ENCODE assay signal across 10 cellular contexts in genomic region chr4:52103314-52103713, GRCh38. TPM values are rescaled to one million over a fixed set of nuclear protein-coding genes. Genes with fewer than 3 reads are reported as not detected.
DNase-seq lines count a peak whose midpoint lies in the region; ATAC-seq and TF ChIP-seq lines count a peak whose summit lies in the region.
"Had no signal": no experiment of that assay in that cellular context is flagged by ENCODE, and none has a peak within 500 bp of the region (broad histone marks: within the 10 kb centered on the region; RNA-seq: fewer than 3 reads in every experiment).

No MANE protein-coding gene starts in this region.

- no peaks in the 10 kb centered on the region for H3K27me3 ChIP-seq in Loucy (ENCODE audit: insufficient read depth, low read length, poor library complexity, severe bottlenecking)
- H3K27me3 ChIP-seq in mesenchymal stem cell (ENCODE audit: control insufficient read depth in 1 of 2, insufficient read depth in 1 of 2, low read length in 2 of 2): no peaks in the 10 kb centered on the region
- H3K27me3 ChIP-seq in MG63: no peaks in the 10 kb centered on the region

- H3K4me3 ChIP-seq in Loucy (ENCODE audit: low read length, poor library complexity, severe bottlenecking): no peak overlapping the region
- H3K4me3 ChIP-seq in cardiac fibroblast (replicated peaks in 1 of 2; ENCODE audit: low read depth in 2 of 2, low read length in 2 of 2): no peak overlapping the region
- no peak overlapping the region for H3K4me3 ChIP-seq in mesenchymal stem cell (ENCODE audit: insufficient read depth in 1 of 2, low read depth in 1 of 2, low read length in 2 of 2)
- no peak overlapping the region for H3K4me3 ChIP-seq in MG63

- H2BK5ac ChIP-seq in mesenchymal stem cell (ENCODE audit: low read depth, low read length, poor library complexity, severe bottlenecking): no peak overlapping the region

- H3K4me2 ChIP-seq in Loucy (ENCODE audit: low read depth, low read length, poor library complexity, severe bottlenecking): no peak overlapping the region
- no peak overlapping the region for H3K4me2 ChIP-seq in mesenchymal stem cell (ENCODE audit: low read length, poor library complexity, severe bottlenecking)

- no peak overlapping the region for H3K14ac ChIP-seq in mesenchymal stem cell (ENCODE audit: low read length in 2 of 2)

- H2BK120ac ChIP-seq in mesenchymal stem cell (ENCODE audit: low read depth, low read length): no peak overlapping the region

- no peak overlapping the region for H3K27ac ChIP-seq in mesenchymal stem cell (ENCODE audit: low read length, poor library complexity, severe bottlenecking)

- WGBS in mesenchymal stem cell: no CpG with 5 or more reads among the region's 1 CpG

- TF ChIP-seq CTCF in Loucy (conservative IDR thresholded peaks at IDR 0.05; ENCODE audit: low read length) (peak; percentile 16; the same call in 1 of the 2 replicates), cardiac fibroblast (IDR thresholded peaks at IDR 0.05; ENCODE audit: low read depth, low read length) (peak; percentile 38)

- peak; percentile 22 for DNase-seq in DMS 273 treated with DMSO at 0.1 percent for 48 hours (lab: John Stamatoyannopoulos, UW)
- peak; percentile 23 to 59 for DNase-seq in cardiac fibroblast (ENCODE audit: low read depth in 2 of 2)
- peak; percentile 43 for DNase-seq in mesenchymal stem cell
- no peak for DNase-seq in activated T-cell treated with anti-CD3 and anti-CD28 coated beads, Interleukin-2, amount 50 U/mL, for 1 hour
- DNase-seq in MG63: no peak
- DNase-seq: activated T-cell treated with anti-CD3 and anti-CD28 coated beads for 4 hours, erythroblast had no signal

- no peaks in the 10 kb centered on the region for H4K20me1 ChIP-seq in Loucy (ENCODE audit: insufficient read depth, low read length, poor library complexity, severe bottlenecking)

- no peak overlapping the region for H3K18ac ChIP-seq in mesenchymal stem cell (ENCODE audit: low read depth in 1 of 2, low read length in 2 of 2)

- no peak overlapping the region for H2AFZ ChIP-seq in Loucy (ENCODE audit: low read length)
- H2AFZ ChIP-seq in mesenchymal stem cell (ENCODE audit: low read depth, low read length): no peak overlapping the region

- ATAC-seq in HG03342 (IDR thresholded peaks at IDR 0.05; ENCODE audit: unreplicated experiment) (no peak), HG03139 (IDR thresholded peaks at IDR 0.05; ENCODE audit: unreplicated experiment) (no peak)

- H3K79me2 ChIP-seq in Loucy (ENCODE audit: insufficient read depth, low read length): no peaks in the 10 kb centered on the region

- no peaks in the 10 kb centered on the region for H3K79me1 ChIP-seq in mesenchymal stem cell (replicated peaks; ENCODE audit: low read length, poor library complexity, severe bottlenecking)

- H3K9ac ChIP-seq in Loucy (ENCODE audit: low read depth, low read length, poor library complexity, severe bottlenecking): no peak overlapping the region
- peak overlapping the region; percentile 49 for H3K9ac ChIP-seq in mesenchymal stem cell (ENCODE audit: low read length)

- H3K4me1 ChIP-seq in Loucy (ENCODE audit: insufficient read depth, low read length, poor library complexity, severe bottlenecking) (no peaks in the 10 kb centered on the region), mesenchymal stem cell (ENCODE audit: control insufficient read depth, insufficient read depth, low read depth, low read length) (no peaks in the 10 kb centered on the region)

- H3K9me2 ChIP-seq in Loucy (replicated peaks; ENCODE audit: low read depth, low read length): no peaks in the 10 kb centered on the region

- no peak overlapping the region for H3K4ac ChIP-seq in mesenchymal stem cell (ENCODE audit: low read depth in 1 of 2, low read length in 2 of 2)

- H3K36me3 ChIP-seq in Loucy (ENCODE audit: insufficient read depth, low read length) (no peaks in the 10 kb centered on the region), mesenchymal stem cell (ENCODE audit: control insufficient read depth in 1 of 2, insufficient read depth in 2 of 2, low read depth in 1 of 2, low read length in 2 of 2) (no peaks in the 10 kb centered on the region), MG63 (no peaks in the 10 kb centered on the region)

- no peak overlapping the region for H2BK15ac ChIP-seq in mesenchymal stem cell (ENCODE audit: low read depth, poor library complexity, severe bottlenecking)

- no peak overlapping the region for H2BK12ac ChIP-seq in mesenchymal stem cell (ENCODE audit: low read length in 2 of 2)

- no peak overlapping the region for H4K8ac ChIP-seq in mesenchymal stem cell (ENCODE audit: low read length)

- H3K9me3 ChIP-seq in Loucy (ENCODE audit: insufficient read depth, low read depth, low read length) (no peaks in the 10 kb centered on the region), mesenchymal stem cell (ENCODE audit: control insufficient read depth, low read length) (no peaks in the 10 kb centered on the region), MG63 (no peaks in the 10 kb centered on the region)

- no peaks in the 10 kb centered on the region for H3F3A ChIP-seq in Loucy (ENCODE audit: low read depth)

- H4K91ac ChIP-seq in mesenchymal stem cell (ENCODE audit: low read length): no peak overlapping the region

- no peak overlapping the region for H3K23ac ChIP-seq in mesenchymal stem cell (ENCODE audit: low read length in 2 of 2)

- H2AK5ac ChIP-seq in mesenchymal stem cell (ENCODE audit: low read length, severe bottlenecking): no peak overlapping the region

RNA-seq across cellular contexts. Expression of gene SPATA18, which starts 52.2 kb away (rescaled TPM):
- polyA plus RNA-seq in mesenchymal stem cell (2013, experiment 1 of 2): 11.7 TPM
- polyA plus RNA-seq in mesenchymal stem cell (2013, experiment 2 of 2): 11.5 TPM
- 0.02 TPM in 1 of 2 replicates, not detected in the other for total RNA-seq in MG63 (2014; rRNA removed; shearing (Covaris generic); ENCODE audit: low replicate concordance)

Comparison
In these comparisons a context has a peak if more than half of its experiments do, and no peak if none do; other contexts are left out.
1. DNase-seq: peak in DMS 273 treated with DMSO at 0.1 percent for 48 hours (single experiment), cardiac fibroblast (2 of 2) and mesenchymal stem cell (single experiment); none in activated T-cell treated with anti-CD3 and anti-CD28 coated beads, Interleukin-2, amount 50 U/mL, for 1 hour (single experiment) and MG63 (single experiment).